In genomic region chr11:43392713-43393112, GRCh38 we compare ENCODE assay signal across 28 cellular contexts. TPM values are rescaled to one million over a fixed set of nuclear protein-coding genes. Genes with fewer than 3 reads are reported as not detected.
A peak's percentile ranks its signal among the peaks of the same experiment; 100 is the strongest.
DNase-seq lines count a peak whose midpoint lies in the region; ATAC-seq and TF ChIP-seq lines count a peak whose summit lies in the region.
"Had no signal": no experiment of that assay in that cellular context is flagged by ENCODE, and none has a peak within 500 bp of the region (broad histone marks: within the 10 kb centered on the region; RNA-seq: fewer than 3 reads in every experiment).

No MANE protein-coding gene starts in this region.

- ATAC-seq in activated naive CD8-positive, alpha-beta T cell treated with anti-CD3 and anti-CD28 coated beads, Interleukin-2, amount 10 ng/mL, durations not matched to agents 7 days and 5 days (ENCODE audit: low read depth), result peak; percentile 86
- ATAC-seq in natural killer cell treated with Interleukin-12 subunit alpha and Interleukin-12 subunit beta and Interleukin-15 and Interleukin-18, amount 100 ng/mL, for 72 hours, result peak in 1 of 2 donors; percentile 89
- no peak for ATAC-seq in GM21390 (IDR thresholded peaks at IDR 0.05; ENCODE audit: unreplicated experiment)
- ATAC-seq: right cardiac atrium; stimulated activated memory B cell treated with anti-CD40 and anti-IgM and Interleukin-4, amounts not matched to agents 10 μg/mL and 1 μg/mL and 100 μg/mL, for 72 hours had no signal

- peaks cover 84% of the 10 kb centered on the region for H3K36me3 Mint-ChIP-seq in activated T-cell treated with anti-CD3 and anti-CD28 coated beads, Interleukin-2, amount 50 U/mL, for 24 hours (ENCODE audit: low read depth)
- H3K36me3 Mint-ChIP-seq in T-helper 1 cell treated with Interleukin-12 subunit alpha and Interleukin-12 subunit beta and Interleukin-4 antibody, amounts not matched to agents 30 μg/mL and 1 μg/mL, for 36 hours (ENCODE audit: low read depth), result peaks cover 55% of the 10 kb centered on the region
- peaks cover 48% of the 10 kb centered on the region for H3K36me3 Mint-ChIP-seq in activated naive CD8-positive, alpha-beta T cell treated with anti-CD3 and anti-CD28 coated beads, Interleukin-2, amount 10 ng/mL, durations not matched to agents 7 days and 5 days
- peaks cover 19% of the 10 kb centered on the region for H3K36me3 Mint-ChIP-seq in natural killer cell treated with Interleukin-12 subunit alpha and Interleukin-12 subunit beta and Interleukin-15 and Interleukin-18, amount 100 ng/mL, for 72 hours

- in situ Hi-C loops in brain microvascular endothelial cell (cut with HindIII; ENCODE audit: low pct_ligation_motif_present, low sequenced_read_pairs), result no loop called here

- peak overlapping the region; percentile 4 for H3K4me3 Mint-ChIP-seq in activated T-cell treated with anti-CD3 and anti-CD28 coated beads, Interleukin-2, amount 50 U/mL, for 24 hours
- peak overlapping the region; percentile 56 for H3K4me3 Mint-ChIP-seq in T-helper 1 cell treated with Interleukin-12 subunit alpha and Interleukin-12 subunit beta and Interleukin-4 antibody, amounts not matched to agents 30 μg/mL and 1 μg/mL, for 36 hours
- H3K4me3 Mint-ChIP-seq in activated naive CD8-positive, alpha-beta T cell treated with anti-CD3 and anti-CD28 coated beads, Interleukin-2, amount 10 ng/mL, durations not matched to agents 7 days and 5 days, result peak overlapping the region; percentile 61
- H3K4me3 Mint-ChIP-seq in natural killer cell treated with Interleukin-12 subunit alpha and Interleukin-12 subunit beta and Interleukin-15 and Interleukin-18, amount 100 ng/mL, for 72 hours, result peak overlapping the region; percentile 51
- H3K4me3 Mint-ChIP-seq: neural crest cell; stimulated activated memory B cell treated with anti-CD40 and anti-IgM and Interleukin-4, amounts not matched to agents 10 μg/mL and 1 μg/mL and 100 μg/mL, for 72 hours had no signal

- no peak overlapping the region for H3K27ac ChIP-seq in brain microvascular endothelial cell
- H3K27ac ChIP-seq: parathyroid adenoma, RWPE1, spleen, thoracic aorta, vagina had no signal

- no peaks in the 10 kb centered on the region for H3K9me3 Mint-ChIP-seq in activated T-cell treated with anti-CD3 and anti-CD28 coated beads, Interleukin-2, amount 50 U/mL, for 24 hours
- no peaks in the 10 kb centered on the region for H3K9me3 Mint-ChIP-seq in T-helper 1 cell treated with Interleukin-12 subunit alpha and Interleukin-12 subunit beta and Interleukin-4 antibody, amounts not matched to agents 30 μg/mL and 1 μg/mL, for 36 hours
- H3K9me3 Mint-ChIP-seq in activated naive CD8-positive, alpha-beta T cell treated with anti-CD3 and anti-CD28 coated beads, Interleukin-2, amount 10 ng/mL, durations not matched to agents 7 days and 5 days, result no peaks in the 10 kb centered on the region
- no peaks in the 10 kb centered on the region for H3K9me3 Mint-ChIP-seq in natural killer cell treated with Interleukin-12 subunit alpha and Interleukin-12 subunit beta and Interleukin-15 and Interleukin-18, amount 100 ng/mL, for 72 hours
- H3K9me3 Mint-ChIP-seq: neural crest cell; stimulated activated memory B cell treated with anti-CD40 and anti-IgM and Interleukin-4, amounts not matched to agents 10 μg/mL and 1 μg/mL and 100 μg/mL, for 72 hours had no signal

- H3K27me3 Mint-ChIP-seq in activated T-cell treated with anti-CD3 and anti-CD28 coated beads, Interleukin-2, amount 50 U/mL, for 24 hours, result no peaks in the 10 kb centered on the region
- no peaks in the 10 kb centered on the region for H3K27me3 Mint-ChIP-seq in T-helper 1 cell treated with Interleukin-12 subunit alpha and Interleukin-12 subunit beta and Interleukin-4 antibody, amounts not matched to agents 30 μg/mL and 1 μg/mL, for 36 hours (ENCODE audit: low read depth)
- H3K27me3 Mint-ChIP-seq in activated naive CD8-positive, alpha-beta T cell treated with anti-CD3 and anti-CD28 coated beads, Interleukin-2, amount 10 ng/mL, durations not matched to agents 7 days and 5 days, result no peaks in the 10 kb centered on the region
- H3K27me3 Mint-ChIP-seq in natural killer cell treated with Interleukin-12 subunit alpha and Interleukin-12 subunit beta and Interleukin-15 and Interleukin-18, amount 100 ng/mL, for 72 hours, result no peaks in the 10 kb centered on the region
- H3K27me3 Mint-ChIP-seq: stimulated activated memory B cell treated with anti-CD40 and anti-IgM and Interleukin-4, amounts not matched to agents 10 μg/mL and 1 μg/mL and 100 μg/mL, for 72 hours had no signal

- peaks cover 13% of the 10 kb centered on the region for H3K36me3 ChIP-seq in H7 (replicated peaks; ENCODE audit: control insufficient read depth, insufficient read depth, low read length)
- peaks cover 28% of the 10 kb centered on the region for H3K36me3 ChIP-seq in brain microvascular endothelial cell (replicated peaks)
- H3K36me3 ChIP-seq: BE2C had no signal

- POLR2A ChIA-PET in activated naive CD8-positive, alpha-beta T cell treated with anti-CD3 and anti-CD28 coated beads, Interleukin-2, amount 10 ng/mL, durations not matched to agents 7 days and 5 days (lab: Charles Lee), result interaction anchor here (0.5 to 1.6 kb wide), 2 partner anchors 28 to 34 kb away, joined by 3 to 6 read pairs; partner anchors contain the start of gene TTC17

- H3K4me1 Mint-ChIP-seq in activated T-cell treated with anti-CD3 and anti-CD28 coated beads, Interleukin-2, amount 50 U/mL, for 24 hours (ENCODE audit: low read depth), result peaks cover 41% of the 10 kb centered on the region
- H3K4me1 Mint-ChIP-seq in T-helper 1 cell treated with Interleukin-12 subunit alpha and Interleukin-12 subunit beta and Interleukin-4 antibody, amounts not matched to agents 30 μg/mL and 1 μg/mL, for 36 hours (ENCODE audit: low read depth), result peaks cover 11% of the 10 kb centered on the region
- peaks cover 21% of the 10 kb centered on the region for H3K4me1 Mint-ChIP-seq in activated naive CD8-positive, alpha-beta T cell treated with anti-CD3 and anti-CD28 coated beads, Interleukin-2, amount 10 ng/mL, durations not matched to agents 7 days and 5 days
- peaks cover 8% of the 10 kb centered on the region in 2 donors for H3K4me1 Mint-ChIP-seq in natural killer cell treated with Interleukin-12 subunit alpha and Interleukin-12 subunit beta and Interleukin-15 and Interleukin-18, amount 100 ng/mL, for 72 hours (ENCODE audit: low read depth in 2 of 2)
- H3K4me1 Mint-ChIP-seq: neural crest cell; stimulated activated memory B cell treated with anti-CD40 and anti-IgM and Interleukin-4, amounts not matched to agents 10 μg/mL and 1 μg/mL and 100 μg/mL, for 72 hours had no signal

- no peak overlapping the region for H3K4me3 ChIP-seq in H7 (ENCODE audit: insufficient read depth, low read depth, low read length)
- H3K4me3 ChIP-seq in brain microvascular endothelial cell (ENCODE audit: low read depth, low read length), result no peak overlapping the region
- H3K4me3 ChIP-seq: HAP-1, spleen, thoracic aorta, vagina had no signal

- H3K27me3 ChIP-seq in H7 (ENCODE audit: control insufficient read depth, insufficient read depth, low read length), result no peaks in the 10 kb centered on the region
- no peaks in the 10 kb centered on the region for H3K27me3 ChIP-seq in brain microvascular endothelial cell (replicated peaks)
- H3K27me3 ChIP-seq: BE2C, spleen, vagina had no signal

- peak overlapping the region; percentile 57 for H3K27ac Mint-ChIP-seq in activated T-cell treated with anti-CD3 and anti-CD28 coated beads, Interleukin-2, amount 50 U/mL, for 24 hours
- H3K27ac Mint-ChIP-seq in T-helper 1 cell treated with Interleukin-12 subunit alpha and Interleukin-12 subunit beta and Interleukin-4 antibody, amounts not matched to agents 30 μg/mL and 1 μg/mL, for 36 hours, result peak overlapping the region; percentile 72
- H3K27ac Mint-ChIP-seq in activated naive CD8-positive, alpha-beta T cell treated with anti-CD3 and anti-CD28 coated beads, Interleukin-2, amount 10 ng/mL, durations not matched to agents 7 days and 5 days, result peak overlapping the region; percentile 61
- peak overlapping the region; percentile 50 to 63 for H3K27ac Mint-ChIP-seq in natural killer cell treated with Interleukin-12 subunit alpha and Interleukin-12 subunit beta and Interleukin-15 and Interleukin-18, amount 100 ng/mL, for 72 hours
- H3K27ac Mint-ChIP-seq: stimulated activated memory B cell treated with anti-CD40 and anti-IgM and Interleukin-4, amounts not matched to agents 10 μg/mL and 1 μg/mL and 100 μg/mL, for 72 hours had no signal

- no peak for TF ChIP-seq CTCF in brain microvascular endothelial cell (IDR thresholded peaks at IDR 0.05; ENCODE audit: low read depth, low read length, missing control alignments)

- DNase-seq in activated T-cell treated with anti-CD3 and anti-CD28 coated beads, Interleukin-2, amount 50 U/mL, for 24 hours, result no peak
- DNase-seq in activated T-cell treated with anti-CD3 and anti-CD28 coated beads, Interleukin-2, amount 50 U/mL, for 48 hours, result no peak
- no peak for DNase-seq in activated naive CD8-positive, alpha-beta T cell treated with anti-CD3 and anti-CD28 coated beads, Interleukin-2, amount 10 ng/mL, durations not matched to agents 7 days and 5 days
- DNase-seq in natural killer cell treated with Interleukin-12 subunit alpha and Interleukin-12 subunit beta and Interleukin-15 and Interleukin-18, amount 100 ng/mL, for 72 hours (ENCODE audit: low spot score), result no peak
- DNase-seq in H7 (no peak), brain microvascular endothelial cell (no peak)
- DNase-seq: activated gamma-delta T cell; anterior cingulate cortex; BE2C; caudate nucleus; IMR-90; NCI-H1105; NCI-H2029 treated with DMSO at 0.1 percent for 48 hours; NCI-H226; right cardiac atrium; SK-N-SH; spleen; stimulated activated CD4-positive, alpha-beta T cell treated with anti-CD3 and anti-CD28 coated beads, Interleukin-2, amount 100 ng/mL, for 48 hours; T-helper 9 cell had no signal

RNA-seq across cellular contexts. Expression of gene TTC17, which starts 34.0 kb away (rescaled TPM):
- 10 to 100 TPM; 87.6 to 89.6 TPM for total RNA-seq in activated naive CD8-positive, alpha-beta T cell treated with anti-CD3 and anti-CD28 coated beads, Interleukin-2, amount 10 ng/mL, durations not matched to agents 7 days and 5 days
- total RNA-seq in natural killer cell treated with Interleukin-12 subunit alpha and Interleukin-12 subunit beta and Interleukin-15 and Interleukin-18, amount 100 ng/mL, for 72 hours, result 10 to 100 TPM; 63.1 to 88.6 TPM
- 41.5 and 73.3 TPM in 2 replicates for total RNA-seq in H7 (2014; rRNA removed; shearing (Covaris generic))

Comparison
In these comparisons a context has a peak if more than half of its experiments do, and no peak if none do; other contexts are left out.
1. H3K4me3 Mint-ChIP-seq: peak in every context shown above with its lines; median percentile 61 in activated naive CD8-positive, alpha-beta T cell treated with anti-CD3 and anti-CD28 coated beads, Interleukin-2, amount 10 ng/mL, durations not matched to agents 7 days and 5 days; 56 in T-helper 1 cell treated with Interleukin-12 subunit alpha and Interleukin-12 subunit beta and Interleukin-4 antibody, amounts not matched to agents 30 μg/mL and 1 μg/mL, for 36 hours; 51 in natural killer cell treated with Interleukin-12 subunit alpha and Interleukin-12 subunit beta and Interleukin-15 and Interleukin-18, amount 100 ng/mL, for 72 hours; 4 in activated T-cell treated with anti-CD3 and anti-CD28 coated beads, Interleukin-2, amount 50 U/mL, for 24 hours.